ENCODE assay signal across 9 cellular contexts in genomic region chr1:46401964-46402626, GRCh38. TPM values are rescaled to one million over a fixed set of nuclear protein-coding genes. Genes with fewer than 3 reads are reported as not detected.
A peak's percentile ranks its signal among the peaks of the same experiment; 100 is the strongest.
DNase-seq lines count a peak whose midpoint lies in the region; ATAC-seq, FAIRE-seq and TF ChIP-seq lines count a peak whose summit lies in the region.
"Had no signal": no experiment of that assay in that cellular context is flagged by ENCODE, and none has a peak within 500 bp of the region (broad histone marks: within the 10 kb centered on the region; RNA-seq: fewer than 3 reads in every experiment).

No MANE protein-coding gene starts in this region.

- no peak overlapping the region for H3K4me3 Mint-ChIP-seq in activated T-cell treated with anti-CD3 and anti-CD28 coated beads, Interleukin-2, amount 50 U/mL, for 24 hours

- intact Hi-C loops in kidney (cut with DNase I) (no loop called here), testis (cut with DNase I; ENCODE audit: low total_unique reads) (loop anchor here (10.0 kb wide), 1 partner anchor 123 kb away; no protein-coding TSS in a partner anchor)

- H3K27ac ChIP-seq in brain microvascular endothelial cell (no peak overlapping the region), kidney (ENCODE audit: low read depth in 2 of 2, low read length in 2 of 2) (no peak overlapping the region), testis (no peak overlapping the region)

- H3K27me3 ChIP-seq in brain microvascular endothelial cell (replicated peaks) = peaks cover 7% of the 10 kb centered on the region
- H3K27me3 ChIP-seq in testis = no peaks in the 10 kb centered on the region

- no peak for TF ChIP-seq POLR2A in testis (IDR thresholded peaks at IDR 0.05)

- H3K4me3 ChIP-seq in brain microvascular endothelial cell (ENCODE audit: low read depth, low read length) (no peak overlapping the region), kidney (ENCODE audit: low read length in 2 of 2) (no peak overlapping the region), testis (no peak overlapping the region)

- DNase-seq in COLO829 (ENCODE audit: low spot score) = peak; percentile 20
- DNase-seq in NCI-H1105 treated with DMSO at 0.1 percent for 48 hours (lab: John Stamatoyannopoulos, UW) = peak; percentile 87
- peak; percentile 84 for DNase-seq in brain microvascular endothelial cell
- DNase-seq in kidney = peak; percentile 92
- peak; percentile 67 for DNase-seq in testis
- no peak for DNase-seq in activated T-cell treated with anti-CD3 and anti-CD28 coated beads, Interleukin-2, amount 50 U/mL, for 24 hours

- ATAC-seq in HG03159 (IDR thresholded peaks at IDR 0.05; ENCODE audit: unreplicated experiment) (no peak), GM18867 (IDR thresholded peaks at IDR 0.05; ENCODE audit: unreplicated experiment) (no peak)

- no peaks in the 10 kb centered on the region for H3K4me1 Mint-ChIP-seq in activated T-cell treated with anti-CD3 and anti-CD28 coated beads, Interleukin-2, amount 50 U/mL, for 24 hours (ENCODE audit: low read depth)

- H3K9me3 Mint-ChIP-seq in activated T-cell treated with anti-CD3 and anti-CD28 coated beads, Interleukin-2, amount 50 U/mL, for 24 hours = no peaks in the 10 kb centered on the region

- 45 to 58% methylated on average over 10 of the region's 10 CpGs for WGBS in testis, 2 donors

- H3K9ac ChIP-seq in kidney (ENCODE audit: low read length in 2 of 2) = no peak overlapping the region

- in situ Hi-C loops in brain microvascular endothelial cell (cut with HindIII; ENCODE audit: low pct_ligation_motif_present, low sequenced_read_pairs) = no loop called here

- no peak overlapping the region for H3K27ac Mint-ChIP-seq in activated T-cell treated with anti-CD3 and anti-CD28 coated beads, Interleukin-2, amount 50 U/mL, for 24 hours

- no peak for FAIRE-seq in kidney (lab: Jason Lieb, UNC)
- FAIRE-seq: colon had no signal

- TF ChIP-seq CTCF in brain microvascular endothelial cell (IDR thresholded peaks at IDR 0.05; ENCODE audit: low read depth, low read length, missing control alignments) (no peak), kidney (IDR thresholded peaks at IDR 0.05; ENCODE audit: borderline replicate concordance, extremely low read depth, insufficient read depth) (peak; percentile 16), testis (IDR thresholded peaks at IDR 0.05) (no peak)

- H3K4me1 ChIP-seq in kidney (ENCODE audit: control insufficient read depth in 1 of 2, insufficient read depth in 1 of 2, low read depth in 1 of 2, low read length in 2 of 2) (peaks cover 0 to 8% of the 10 kb centered on the region in 2 donors), testis (peaks cover 5% of the 10 kb centered on the region)

- H3K27me3 Mint-ChIP-seq in activated T-cell treated with anti-CD3 and anti-CD28 coated beads, Interleukin-2, amount 50 U/mL, for 24 hours = no peaks in the 10 kb centered on the region

- H3K9me3 ChIP-seq in kidney (ENCODE audit: control insufficient read depth in 1 of 2, low read length in 2 of 2) (no peaks in the 10 kb centered on the region), testis (no peaks in the 10 kb centered on the region)

- H3K36me3 ChIP-seq in brain microvascular endothelial cell (replicated peaks) (no peaks in the 10 kb centered on the region), kidney (ENCODE audit: control insufficient read depth in 1 of 2, insufficient read depth in 2 of 2, low read length in 2 of 2) (peaks cover 3% of the 10 kb centered on the region in 2 donors), testis (ENCODE audit: low read depth, missing control alignments) (no peaks in the 10 kb centered on the region)

- H3K36me3 Mint-ChIP-seq in activated T-cell treated with anti-CD3 and anti-CD28 coated beads, Interleukin-2, amount 50 U/mL, for 24 hours (ENCODE audit: low read depth) = no peaks in the 10 kb centered on the region

RNA-seq across cellular contexts. Expression of gene FAAH, which starts 8.0 kb away (rescaled TPM):
- 39.3 TPM for total RNA-seq in kidney
- 50.7 TPM for polyA plus RNA-seq in kidney (ENCODE audit: insufficient read depth, low read depth, low replicate concordance)
- total RNA-seq in testis = 10 to 100 TPM; 55.8 to 72.0 TPM
- 113 TPM for polyA plus RNA-seq in testis (ENCODE audit: insufficient read depth, low read depth, low replicate concordance)
